7 cellular contexts compared by ENCODE assay signal in genomic region chr22:46612904-46613605, GRCh38. TPM values are rescaled to one million over a fixed set of nuclear protein-coding genes. Genes with fewer than 3 reads are reported as not detected.
DNase-seq lines count a peak whose midpoint lies in the region; TF ChIP-seq lines count a peak whose summit lies in the region.

No MANE protein-coding gene starts in this region.

- no peak overlapping the region for H2BK15ac ChIP-seq in mesendoderm (replicated peaks; ENCODE audit: low read depth)

- H3K4me1 ChIP-seq in Peyer's patch (peaks cover 12 to 51% (median 19%) of the 10 kb centered on the region in 4 donors), mesendoderm (ENCODE audit: control insufficient read depth, low read depth, low read length) (peaks cover 3% of the 10 kb centered on the region)

- peak in 3 of 6 experiments; percentile 11 to 18 (median 14) for TF ChIP-seq CTCF in Peyer's patch (IDR thresholded peaks at IDR 0.05)

- peak in 1 of 2 donors; percentile 42 for TF ChIP-seq POLR2A in Peyer's patch (IDR thresholded peaks at IDR 0.05)

- DNase-seq in Peyer's patch (peak; percentile 43 to 88 (median 86)), mesendoderm (no peak), islet precursor cell (no peak), NCI-H2107 (lab: John Stamatoyannopoulos, UW) (no peak), NCI-H510A (lab: John Stamatoyannopoulos, UW) (no peak)
- DNase-seq in activated effector memory CD4-positive, alpha-beta T cell treated with Interleukin-2 at 50 U/mL for 16 hours: peak; percentile 34

- WGBS in mesendoderm (ENCODE audit: extremely low coverage, insufficient coverage, low lambda C conversion rate): no CpG with 5 or more reads among the region's 23 CpGs

- H3K56ac ChIP-seq in mesendoderm (ENCODE audit: low read length): peak overlapping the region; percentile 73

- H2BK120ac ChIP-seq in mesendoderm (ENCODE audit: low read depth, low read length): no peak overlapping the region

- no peak overlapping the region for H2AK5ac ChIP-seq in mesendoderm (ENCODE audit: low read length)

- H4K5ac ChIP-seq in mesendoderm (ENCODE audit: low read length): no peak overlapping the region

- no peak overlapping the region for H3K9ac ChIP-seq in mesendoderm (ENCODE audit: low read length)

- H3K4me3 ChIP-seq in Peyer's patch (peak overlapping the region; percentile 20 to 45 (median 32)), mesendoderm (ENCODE audit: low read length) (no peak overlapping the region)

- no peak overlapping the region for H3K4me2 ChIP-seq in mesendoderm (ENCODE audit: low read length)

- peaks cover 2% of the 10 kb centered on the region for H3K79me1 ChIP-seq in mesendoderm (ENCODE audit: low read length)

- H3K18ac ChIP-seq in mesendoderm (ENCODE audit: low read length): no peak overlapping the region

- no peaks in the 10 kb centered on the region for H3K9me3 ChIP-seq in Peyer's patch

- H3K4ac ChIP-seq in mesendoderm (ENCODE audit: low read depth, low read length): no peak overlapping the region

- peak overlapping the region; percentile 94 for H3K23ac ChIP-seq in mesendoderm (ENCODE audit: low read length)

- H3K27ac ChIP-seq in Peyer's patch: peak overlapping the region; percentile 60 to 86 (median 74)
- H3K27ac ChIP-seq in mesendoderm (ENCODE audit: low read depth, low read length): no peak overlapping the region
- peak overlapping the region; percentile 19 for H3K27ac ChIP-seq in temporal lobe (ENCODE audit: low read depth, low read length)

- no peaks in the 10 kb centered on the region for H3K36me3 ChIP-seq in Peyer's patch
- no peaks in the 10 kb centered on the region for H3K36me3 ChIP-seq in mesendoderm (ENCODE audit: control insufficient read depth, insufficient read depth, low read length)

- no peak overlapping the region for H4K8ac ChIP-seq in mesendoderm (ENCODE audit: low read depth, low read length)

- H3K27me3 ChIP-seq in Peyer's patch (no peaks in the 10 kb centered on the region), mesendoderm (ENCODE audit: insufficient read depth, low read length, poor library complexity) (no peaks in the 10 kb centered on the region)

- no peak overlapping the region for H2BK5ac ChIP-seq in mesendoderm (ENCODE audit: low read length)

- no peaks in the 10 kb centered on the region for H3K79me2 ChIP-seq in mesendoderm (ENCODE audit: control insufficient read depth, insufficient read depth, low read length)

RNA-seq across cellular contexts. Expression of gene GRAMD4, which starts 7.1 kb away (rescaled TPM):
- total RNA-seq in Peyer's patch: 100 to 1,000 TPM in 3 of 4 donors, 10 to 100 TPM in 1; 98.2 to 428 (median 422) TPM
- 5.7 TPM for polyA plus RNA-seq in mesendoderm (2013, experiment 1 of 2)
- 6.5 TPM for polyA plus RNA-seq in mesendoderm (2013, experiment 2 of 2)
- total RNA-seq in temporal lobe: 48.7 TPM

Comparison
In these comparisons a context has a peak if more than half of its experiments do, and no peak if none do; other contexts are left out.
1. DNase-seq: peak in Peyer's patch (3 of 3) and activated effector memory CD4-positive, alpha-beta T cell treated with Interleukin-2 at 50 U/mL for 16 hours (single experiment); none in mesendoderm (single experiment), islet precursor cell (single experiment), NCI-H2107 (single experiment) and NCI-H510A (single experiment).